ENCODE assay signal across 1 cellular context in the genomic region with DNA sequence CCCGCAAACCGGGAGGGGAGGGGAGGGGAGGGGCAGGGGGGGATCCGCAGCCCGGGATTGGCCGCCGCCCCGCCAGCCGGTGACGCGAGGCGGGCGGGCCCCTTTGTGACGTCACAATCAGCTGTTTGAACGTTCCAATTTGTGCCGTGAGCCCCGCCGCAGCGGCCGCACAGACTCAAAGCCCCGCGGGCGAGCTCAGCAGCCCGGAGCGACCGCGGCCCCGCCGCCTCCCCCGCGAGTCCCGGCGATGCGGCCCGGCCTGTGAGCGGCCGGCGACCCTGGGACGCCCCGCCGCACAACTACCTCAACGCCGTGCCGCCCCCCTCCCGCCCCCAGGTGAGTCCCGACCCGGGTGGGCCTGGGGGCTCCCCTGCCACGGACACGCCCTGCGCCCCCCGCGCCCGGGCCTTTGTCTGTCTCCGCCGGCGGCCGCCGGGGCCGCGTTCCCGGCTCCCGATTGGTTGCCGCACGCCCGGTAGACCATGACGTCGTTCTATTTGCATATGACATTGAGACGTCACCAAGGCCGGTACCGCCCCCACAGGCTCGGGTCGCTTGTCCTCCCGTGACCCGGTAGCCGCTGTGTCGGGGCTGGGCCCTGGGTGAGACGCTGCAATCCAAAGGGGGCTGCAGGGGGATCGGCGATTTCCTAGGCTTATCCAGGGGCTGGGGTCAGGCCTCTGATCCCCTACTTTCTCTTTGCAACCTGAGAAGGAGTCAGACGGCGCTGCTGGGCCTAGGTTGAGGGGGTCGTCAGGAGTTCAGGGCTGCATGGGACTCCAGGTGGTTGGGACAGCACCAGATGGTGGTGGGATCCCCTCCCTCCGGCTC.
A peak's percentile ranks its signal among the peaks of the same experiment; 100 is the strongest.
TF ChIP-seq lines count a peak whose summit lies in the region.

Gene TP53INP2, plus strand, starts transcription at position 168 of the 831 bp plus-strand sequence. CDS start 4,396 bp downstream, outside the sequence.

TF ChIP-seq in GM23338, 12 proteins besides CTCF, POLR2A, EP300 and RAD21:
- TF ChIP-seq REST (IDR thresholded peaks at IDR 0.05; ENCODE audit: unreplicated experiment) (no peak), STAT1 (IDR thresholded peaks at IDR 0.05; ENCODE audit: unreplicated experiment) (no peak), POLR2AphosphoS5 (IDR thresholded peaks at IDR 0.05; ENCODE audit: low read depth) (peak; percentile 24; the same call in 1 of the 2 replicates), CREB1 (CRISPR knock-in tag; IDR thresholded peaks at IDR 0.05; ENCODE audit: low read depth) (peak; percentile 97), ZNF462 (CRISPR knock-in tag; IDR thresholded peaks at IDR 0.05) (no peak)
